29 cellular contexts compared by ENCODE assay signal in genomic region chr11:126999366-126999765, GRCh38. TPM values are rescaled to one million over a fixed set of nuclear protein-coding genes. Genes with fewer than 3 reads are reported as not detected.
DNase-seq lines count a peak whose midpoint lies in the region; ATAC-seq, FAIRE-seq and TF ChIP-seq lines count a peak whose summit lies in the region.
"Had no signal": no experiment of that assay in that cellular context is flagged by ENCODE, and none has a peak within 500 bp of the region (broad histone marks: within the 10 kb centered on the region; RNA-seq: fewer than 3 reads in every experiment).

No MANE protein-coding gene starts in this region.

- CTCF ChIA-PET in HepG2 (lab: Yijun Ruan, JAX; ENCODE audit: low intra/inter-chr PET ratio, low total read pairs): no interaction called here

- FAIRE-seq in HepG2 (lab: Jason Lieb, UNC): no peak
- FAIRE-seq in astrocyte (lab: Jason Lieb, UNC): no peak
- no peak for FAIRE-seq in GM12892 (lab: Jason Lieb, UNC)
- FAIRE-seq: D721Med, HTR-8/SVneo had no signal

- H4K8ac ChIP-seq in mesenchymal stem cell (ENCODE audit: low read length): no peak overlapping the region

- no peak overlapping the region for H3K14ac ChIP-seq in mesenchymal stem cell (ENCODE audit: low read length in 2 of 2)

- no peak overlapping the region for H3K23ac ChIP-seq in mesenchymal stem cell (ENCODE audit: low read length in 2 of 2)

- peaks cover 11% of the 10 kb centered on the region for H3K4me1 Mint-ChIP-seq in astrocyte (ENCODE audit: low read depth, unreplicated experiment)

- ATAC-seq in HepG2 (no peak), right lobe of liver (no peak)
- ATAC-seq: left lobe of liver; naive thymus-derived CD8-positive, alpha-beta T cell had no signal

- H3K4me2 ChIP-seq in HepG2 (ENCODE audit: low read depth, low read length) (no peak overlapping the region), astrocyte (ENCODE audit: low read length) (peak overlapping the region; percentile 98), mesenchymal stem cell (ENCODE audit: low read length, poor library complexity, severe bottlenecking) (peak overlapping the region; percentile 81)
- H3K4me2 ChIP-seq: PC-9 had no signal

- no peak for TF ChIP-seq CTCF in HepG2 (CRISPR knock-in tag; IDR thresholded peaks at IDR 0.05)
- TF ChIP-seq CTCF in right lobe of liver (IDR thresholded peaks at IDR 0.05): no peak
- TF ChIP-seq CTCF in astrocyte (IDR thresholded peaks at IDR 0.05; ENCODE audit: insufficient read depth, low read depth, low read length): no peak

- no peak overlapping the region for H3K4me3 Mint-ChIP-seq in astrocyte (ENCODE audit: unreplicated experiment)
- H3K4me3 Mint-ChIP-seq: CD4-positive, CD25-positive, alpha-beta regulatory T cell; naive thymus-derived CD8-positive, alpha-beta T cell had no signal

- WGBS in HepG2 (ENCODE audit: low lambda C conversion rate): 0% methylated on average over 5 of the region's 5 CpGs
- 39% methylated on average over 4 of the region's 5 CpGs for WGBS in right lobe of liver (ENCODE audit: insufficient coverage, low coverage, low lambda C conversion rate, missing lambda C conversion rate)
- WGBS in mesenchymal stem cell: 66% methylated on average over 5 of the region's 5 CpGs

- H2BK12ac ChIP-seq in mesenchymal stem cell (ENCODE audit: low read length in 2 of 2): no peak overlapping the region

- H3K79me2 ChIP-seq in HepG2 (ENCODE audit: insufficient read depth, low read length): no peaks in the 10 kb centered on the region
- H3K79me2 ChIP-seq in astrocyte (ENCODE audit: insufficient read depth, low read length): peaks cover 29% of the 10 kb centered on the region

- no TSS peak for BruUV-seq in HepG2 (replicated peaks; lab: Mats Ljungman, UMichigan)

- H3K9ac ChIP-seq in HepG2 (ENCODE audit: insufficient read depth, low read depth, low read length) (no peak overlapping the region), astrocyte (ENCODE audit: low read length) (peak overlapping the region; percentile 92), mesenchymal stem cell (ENCODE audit: low read length) (no peak overlapping the region)

- H3K27me3 Mint-ChIP-seq in astrocyte (ENCODE audit: low read depth, unreplicated experiment): peaks cover 28% of the 10 kb centered on the region

- no peak overlapping the region for H4K91ac ChIP-seq in mesenchymal stem cell (ENCODE audit: low read length)

- peaks cover 28% of the 10 kb centered on the region for H3K79me1 ChIP-seq in mesenchymal stem cell (replicated peaks; ENCODE audit: low read length, poor library complexity, severe bottlenecking)

- TF ChIP-seq POLR2A in HepG2 (IDR thresholded peaks at IDR 0.05; ENCODE audit: insufficient read depth in 1 of 2, low read depth in 2 of 2, low read length in 2 of 2) (no peak), right lobe of liver (IDR thresholded peaks at IDR 0.05) (no peak), GM12892 (IDR thresholded peaks at IDR 0.05; ENCODE audit: low read depth, low read length) (no peak)

- in situ Hi-C loops in HepG2 (cut with HindIII; ENCODE audit: extremely low pct_ligation_motif_present, low pct_unique_long_range_greater_than_20kb): no loop called here

- POLR2A ChIA-PET in HepG2 (lab: Yijun Ruan, JAX): no interaction called here

- H2BK5ac ChIP-seq in mesenchymal stem cell (ENCODE audit: low read depth, low read length, poor library complexity, severe bottlenecking): no peak overlapping the region

- no peak overlapping the region for H3K4ac ChIP-seq in mesenchymal stem cell (ENCODE audit: low read depth in 1 of 2, low read length in 2 of 2)

- DNase-seq in HepG2 (ENCODE audit: low spot score) (no peak), right lobe of liver (no peak), astrocyte (ENCODE audit: low read depth) (no peak), mesenchymal stem cell (no peak), GM12892 (ENCODE audit: insufficient read length) (no peak), NCI-H187 (lab: John Stamatoyannopoulos, UW) (no peak), hippocampal formation (lab: John Stamatoyannopoulos, UW) (no peak), NCI-H446 (lab: John Stamatoyannopoulos, UW) (no peak)
- DNase-seq: activated CD4-positive, alpha-beta T cell treated with anti-CD3 and anti-CD28 coated beads for 48 hours; activated T-cell treated with anti-CD3 and anti-CD28 coated beads, Interleukin-2, amount 50 U/mL, for 48 hours; CD4-positive, CD25-positive, alpha-beta regulatory T cell; colonic mucosa; effector memory CD4-positive, alpha-beta T cell; esophagus squamous epithelium; KG1; MM.1S; naive thymus-derived CD8-positive, alpha-beta T cell; NCI-H2081; NCI-H524; Right ventricle myocardium superior; spleen; SW 1271; T-helper 9 cell; transverse colon had no signal

- H2AK5ac ChIP-seq in mesenchymal stem cell (ENCODE audit: low read length, severe bottlenecking): no peak overlapping the region

- H4K20me1 ChIP-seq in HepG2 (ENCODE audit: insufficient read depth, low read length): peaks cover 2% of the 10 kb centered on the region; the same call in 1 of the 2 replicates
- no peaks in the 10 kb centered on the region for H4K20me1 ChIP-seq in astrocyte (ENCODE audit: insufficient read depth, low read length)

- TF ChIP-seq RAD21 in HepG2 (CRISPR knock-in tag; IDR thresholded peaks at IDR 0.05): no peak

- H2AFZ ChIP-seq in HepG2 (ENCODE audit: low read length) (no peak overlapping the region), astrocyte (ENCODE audit: low read depth, low read length) (no peak overlapping the region), mesenchymal stem cell (ENCODE audit: low read depth, low read length) (no peak overlapping the region)
- H2AFZ ChIP-seq: PC-9 had no signal

- no peaks in the 10 kb centered on the region for H3K36me3 Mint-ChIP-seq in astrocyte (ENCODE audit: low read depth, unreplicated experiment)
- H3K36me3 Mint-ChIP-seq: CD4-positive, CD25-positive, alpha-beta regulatory T cell; naive thymus-derived CD8-positive, alpha-beta T cell had no signal

- H3K27me3 ChIP-seq in HepG2 (ENCODE audit: control insufficient read depth in 1 of 2, insufficient read depth in 2 of 2, low read length in 2 of 2) (peaks cover 3 to 55% of the 10 kb centered on the region in 2 experiments; a peak in 3 of 5 replicates), right lobe of liver (peaks cover 0 to 7% of the 10 kb centered on the region in 2 donors), astrocyte (ENCODE audit: insufficient read depth, low read length) (no peaks in the 10 kb centered on the region), mesenchymal stem cell (ENCODE audit: control insufficient read depth in 1 of 2, insufficient read depth in 1 of 2, low read length in 2 of 2) (peaks cover 0 to 61% of the 10 kb centered on the region in 2 experiments)

- no peaks in the 10 kb centered on the region for H3K9me3 ChIP-seq in HepG2 (ENCODE audit: low read length)
- H3K9me3 ChIP-seq in right lobe of liver: no peaks in the 10 kb centered on the region
- no peaks in the 10 kb centered on the region for H3K9me3 ChIP-seq in astrocyte (ENCODE audit: insufficient read depth, low read depth, low read length)
- H3K9me3 ChIP-seq in mesenchymal stem cell (ENCODE audit: control insufficient read depth, low read length): no peaks in the 10 kb centered on the region
- H3K9me3 ChIP-seq: colonic mucosa, esophagus squamous epithelium, spleen, transverse colon had no signal

- H3K4me1 ChIP-seq in HepG2 (ENCODE audit: insufficient read depth, low read length): no peaks in the 10 kb centered on the region
- peaks cover 0 to 5% (median 2%) of the 10 kb centered on the region in 4 donors for H3K4me1 ChIP-seq in right lobe of liver
- peaks cover 11% of the 10 kb centered on the region for H3K4me1 ChIP-seq in astrocyte (ENCODE audit: insufficient read depth, low read length)
- peaks cover 29% of the 10 kb centered on the region for H3K4me1 ChIP-seq in mesenchymal stem cell (ENCODE audit: control insufficient read depth, insufficient read depth, low read depth, low read length)
- H3K4me1 ChIP-seq: colonic mucosa had no signal

- no peaks in the 10 kb centered on the region for H3K36me3 ChIP-seq in HepG2 (replicated peaks in 1 of 2; ENCODE audit: control insufficient read depth in 1 of 2, insufficient read depth in 2 of 2, low read length in 2 of 2)
- no peaks in the 10 kb centered on the region for H3K36me3 ChIP-seq in right lobe of liver
- no peaks in the 10 kb centered on the region for H3K36me3 ChIP-seq in astrocyte (ENCODE audit: insufficient read depth, low read length)
- no peaks in the 10 kb centered on the region for H3K36me3 ChIP-seq in mesenchymal stem cell (ENCODE audit: control insufficient read depth in 1 of 2, insufficient read depth in 2 of 2, low read depth in 1 of 2, low read length in 2 of 2)
- H3K36me3 ChIP-seq: colonic mucosa, esophagus squamous epithelium, spleen, transverse colon had no signal

- H3K4me3 ChIP-seq in HepG2 (replicated peaks in 1 of 3; ENCODE audit: insufficient read depth in 1 of 3, low read depth in 2 of 3, low read length in 3 of 3) (no peak overlapping the region), right lobe of liver (no peak overlapping the region), astrocyte (ENCODE audit: insufficient read depth, low read depth, low read length) (peak overlapping the region; percentile 92), mesenchymal stem cell (ENCODE audit: insufficient read depth in 1 of 2, low read depth in 1 of 2, low read length in 2 of 2) (no peak overlapping the region)
- H3K4me3 ChIP-seq: colonic mucosa, PC-9 had no signal

- H3K18ac ChIP-seq in mesenchymal stem cell (ENCODE audit: low read depth in 1 of 2, low read length in 2 of 2): no peak overlapping the region

- no peaks in the 10 kb centered on the region for H3K9me3 Mint-ChIP-seq in astrocyte (ENCODE audit: unreplicated experiment)
- H3K9me3 Mint-ChIP-seq: CD4-positive, CD25-positive, alpha-beta regulatory T cell had no signal

- no peak overlapping the region for H2BK15ac ChIP-seq in mesenchymal stem cell (ENCODE audit: low read depth, poor library complexity, severe bottlenecking)

- H3K27ac ChIP-seq in HepG2 (ENCODE audit: extremely low read length, insufficient read depth, low read length) (no peak overlapping the region), right lobe of liver (no peak overlapping the region), astrocyte (ENCODE audit: low read depth, low read length) (no peak overlapping the region), mesenchymal stem cell (ENCODE audit: low read length, poor library complexity, severe bottlenecking) (no peak overlapping the region)
- H3K27ac ChIP-seq: colonic mucosa, esophagus squamous epithelium, PC-9, spleen, transverse colon, VCaP had no signal

- TF ChIP-seq EP300 in HepG2 (IDR thresholded peaks at IDR 0.05; ENCODE audit: low read depth in 2 of 2, low read length in 2 of 2): no peak
- TF ChIP-seq EP300 in HepG2 (CRISPR knock-in tag; IDR thresholded peaks at IDR 0.05; ENCODE audit: borderline replicate concordance): no peak

- H3K27ac Mint-ChIP-seq in astrocyte (ENCODE audit: unreplicated experiment): no peak overlapping the region
- H3K27ac Mint-ChIP-seq: CD4-positive, CD25-positive, alpha-beta regulatory T cell; naive thymus-derived CD8-positive, alpha-beta T cell had no signal

- intact Hi-C loops in HepG2 (cut with micrococcal nuclease; ENCODE audit: unreplicated experiment): no loop called here
- intact Hi-C loops in right lobe of liver (cut with DNase I): loop anchor here (10.0 kb wide), 2 partner anchors 285 to 555 kb away; no protein-coding TSS in a partner anchor

- H2BK120ac ChIP-seq in mesenchymal stem cell (ENCODE audit: low read depth, low read length): no peak overlapping the region

RNA-seq across cellular contexts. Expression of gene KIRREL3, which starts 1.2 kb away (rescaled TPM):
- not detected in 2 replicates for total RNA-seq in HepG2 (2016; rRNA removed; fragmentation: Illumina TruSeq; extraction: Trizol)
- not detected in 2 replicates for total RNA-seq in HepG2 (2016; cell fraction: cytosol; rRNA removed; fragmentation: Illumina TruSeq; extraction: Trizol; ENCODE audit: low read depth)
- not detected in 2 replicates for total RNA-seq in HepG2 (2016; cell fraction: insoluble cytoplasmic fraction; rRNA removed; fragmentation: Illumina TruSeq; extraction: Trizol)
- not detected in 2 replicates for total RNA-seq in HepG2 (2016; cell fraction: membrane; rRNA removed; fragmentation: Illumina TruSeq; extraction: Trizol)
- not detected in 2 replicates for total RNA-seq in HepG2 (2016; cell fraction: nucleus; rRNA removed; fragmentation: Illumina TruSeq; extraction: Trizol)
- polyA plus RNA-seq in HepG2 (2011; rRNA removed): not detected in 2 replicates
- not detected in 2 replicates for polyA plus RNA-seq in HepG2 (2011; cell fraction: cytosol; rRNA removed)
- polyA plus RNA-seq in HepG2 (2011; cell fraction: nucleus; rRNA removed): not detected in 2 replicates
- polyA plus RNA-seq in HepG2 (2012): 0.63 and 1.2 TPM in 2 replicates
- polyA plus RNA-seq in HepG2 (2016; cell fraction: cytosol; fragmentation: Illumina TruSeq; extraction: Trizol; ENCODE audit: low read depth): not detected in 2 replicates
- polyA plus RNA-seq in HepG2 (2016; cell fraction: insoluble cytoplasmic fraction; fragmentation: Illumina TruSeq; extraction: Trizol; ENCODE audit: low read depth): not detected in 2 replicates
- not detected in 2 replicates for polyA plus RNA-seq in HepG2 (2016; cell fraction: membrane; fragmentation: Illumina TruSeq; extraction: Trizol; ENCODE audit: low read depth)
- not detected in 2 replicates for polyA plus RNA-seq in HepG2 (2016; cell fraction: nucleus; fragmentation: Illumina TruSeq; extraction: Trizol; ENCODE audit: insufficient read depth, low read depth)
- polyA minus RNA-seq in HepG2 (2011; rRNA and poly(A)+ RNA removed; ENCODE audit: low replicate concordance): not detected in 2 replicates
- not detected in 2 replicates for polyA minus RNA-seq in HepG2 (2011; cell fraction: cytosol; rRNA and poly(A)+ RNA removed)
- not detected in 2 replicates for polyA minus RNA-seq in HepG2 (2011; cell fraction: nucleus; rRNA and poly(A)+ RNA removed)
- total RNA-seq in right lobe of liver: not detected
- total RNA-seq in astrocyte: 0.79 and 0.91 TPM in 2 replicates
- 0.04 TPM for polyA plus RNA-seq in mesenchymal stem cell (2013, experiment 1 of 2)
- polyA plus RNA-seq in mesenchymal stem cell (2013, experiment 2 of 2): 0.04 TPM
- polyA plus RNA-seq in GM12892 (2012; ENCODE audit: missing spikeins): not detected
- total RNA-seq: CD4-positive, CD25-positive, alpha-beta regulatory T cell; naive thymus-derived CD8-positive, alpha-beta T cell had no signal
- polyA plus RNA-seq: CD4-positive, CD25-positive, alpha-beta regulatory T cell; naive thymus-derived CD8-positive, alpha-beta T cell had no signal
